3 cellular contexts compared by ENCODE assay signal in genomic region chr1:1582970-1583666, GRCh38.
TF ChIP-seq lines count a peak whose summit lies in the region.

No MANE protein-coding gene starts in this region.

TF ChIP-seq in GM12891, 5 proteins besides CTCF, POLR2A, EP300 and RAD21:
- TF ChIP-seq SPI1 (IDR thresholded peaks at IDR 0.05; ENCODE audit: low read depth, low read length) (peak; percentile 75), POU2F2 (IDR thresholded peaks at IDR 0.05; ENCODE audit: low read depth, low read length) (no peak)

TF ChIP-seq in IMR-90, 13 proteins besides CTCF, POLR2A, EP300 and RAD21:
- TF ChIP-seq MAZ (IDR thresholded peaks at IDR 0.05; ENCODE audit: borderline replicate concordance, low read depth, low read length) (no peak), MXI1 (IDR thresholded peaks at IDR 0.05; ENCODE audit: borderline replicate concordance, low read depth, low read length) (no peak)

TF ChIP-seq in H1, 55 proteins besides CTCF, POLR2A, EP300 and RAD21:
- TF ChIP-seq SP2 (IDR thresholded peaks at IDR 0.05; ENCODE audit: low read length) (no peak), JUN (IDR thresholded peaks at IDR 0.05; ENCODE audit: low read depth, low read length) (no peak), SRF (IDR thresholded peaks at IDR 0.05; ENCODE audit: low read depth, low read length) (no peak), SIRT6 (IDR thresholded peaks at IDR 0.05; ENCODE audit: low read length) (no peak), KDM1A (IDR thresholded peaks at IDR 0.05; ENCODE audit: borderline replicate concordance, low read length) (no peak), RNF2 (IDR thresholded peaks at IDR 0.05; ENCODE audit: borderline replicate concordance, low read depth, low read length, missing control alignments, poor library complexity, severe bottlenecking) (no peak), MAFK (IDR thresholded peaks at IDR 0.05; ENCODE audit: low read depth, low read length) (no peak), RBBP5 (IDR thresholded peaks at IDR 0.05; ENCODE audit: borderline replicate concordance, low read depth, low read length) (no peak), CBX8 (IDR thresholded peaks at IDR 0.05; ENCODE audit: borderline replicate concordance, low read depth, low read length) (no peak), CHD7 (IDR thresholded peaks at IDR 0.05; ENCODE audit: insufficient replicate concordance, low read length) (no peak), HDAC6 (IDR thresholded peaks at IDR 0.05; ENCODE audit: low read depth, low read length) (no peak), SP1 (IDR thresholded peaks at IDR 0.05; ENCODE audit: low read depth, low read length) (no peak), JUND (IDR thresholded peaks at IDR 0.05; ENCODE audit: low read length) (no peak), CTBP2 (IDR thresholded peaks at IDR 0.05; ENCODE audit: borderline replicate concordance, insufficient read depth, insufficient read length, low read length) (no peak)
- TF ChIP-seq, protein P1, sequence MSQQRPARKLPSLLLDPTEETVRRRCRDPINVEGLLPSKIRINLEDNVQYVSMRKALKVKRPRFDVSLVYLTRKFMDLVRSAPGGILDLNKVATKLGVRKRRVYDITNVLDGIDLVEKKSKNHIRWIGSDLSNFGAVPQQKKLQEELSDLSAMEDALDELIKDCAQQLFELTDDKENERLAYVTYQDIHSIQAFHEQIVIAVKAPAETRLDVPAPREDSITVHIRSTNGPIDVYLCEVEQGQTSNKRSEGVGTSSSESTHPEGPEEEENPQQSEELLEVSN (IDR thresholded peaks at IDR 0.05), result no peak
TF ChIP-seq in H1: peak in this region for 0.
